In the genomic region with DNA sequence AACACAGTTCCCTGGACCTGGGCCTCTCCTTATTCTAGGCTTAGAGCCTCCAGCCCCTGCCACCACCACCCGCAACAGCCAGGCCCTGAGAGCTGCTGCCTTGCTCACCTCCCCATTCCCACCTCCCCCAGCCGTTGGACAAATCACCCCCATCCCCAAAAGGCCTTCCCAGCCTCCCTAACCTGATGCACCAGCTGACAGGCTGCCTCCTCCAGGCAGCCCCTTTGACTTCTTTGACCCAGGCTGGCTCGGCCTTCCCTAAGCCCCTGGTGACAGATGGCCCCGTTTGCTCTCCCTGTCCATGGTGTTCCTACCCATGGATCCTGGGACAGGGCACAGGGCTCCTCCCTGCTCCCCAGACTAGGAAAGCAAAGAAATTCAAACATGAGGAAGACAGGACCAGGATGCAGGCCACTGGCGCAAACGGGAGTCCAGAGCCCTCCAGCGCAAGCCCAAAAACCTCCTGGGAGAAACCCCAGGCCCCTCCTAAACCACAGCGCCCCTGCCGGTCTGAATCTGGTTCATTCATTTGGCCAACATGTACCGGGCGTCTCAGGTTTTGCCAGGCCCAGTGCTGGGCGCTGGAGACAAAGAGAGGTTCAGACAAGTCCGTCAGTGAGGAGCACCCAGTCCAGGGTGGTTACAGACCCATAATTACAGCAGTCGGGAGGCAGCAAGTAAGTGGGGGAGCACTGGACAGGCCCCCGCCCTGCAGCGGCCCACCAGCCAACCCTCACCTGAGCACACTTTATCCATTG, we compare ENCODE assay signal across 9 cellular contexts. TPM values are rescaled to one million over a fixed set of nuclear protein-coding genes. Genes with fewer than 3 reads are reported as not detected.
DNase-seq lines count a peak whose midpoint lies in the region; ATAC-seq, FAIRE-seq and TF ChIP-seq lines count a peak whose summit lies in the region.
"Had no signal": no experiment of that assay in that cellular context is flagged by ENCODE, and none has a peak within 500 bp of the region (broad histone marks: within the 10 kb centered on the region; RNA-seq: fewer than 3 reads in every experiment).

No MANE protein-coding gene starts in this region.

- DNase-seq in LNCaP clone FGC (ENCODE audit: low read depth) (no peak), chondrocyte (ENCODE audit: low spot score) (no peak), neural crest cell (ENCODE audit: low read depth, low spot score) (no peak), NCI-H2107 treated with DMSO at 0.1 percent for 48 hours (lab: John Stamatoyannopoulos, UW; ENCODE audit: unreplicated experiment) (no peak), transverse colon (no peak), kidney (no peak)
- DNase-seq: NCI-H187 had no signal

- ATAC-seq in GM21381 (IDR thresholded peaks at IDR 0.05; ENCODE audit: unreplicated experiment) = no peak

- TF ChIP-seq POLR2A in transverse colon (IDR thresholded peaks at IDR 0.05) = no peak

- no peak for FAIRE-seq in kidney (lab: Jason Lieb, UNC)

- WGBS in transverse colon (ENCODE audit: low coverage in 1 of 2), 2 donors = 89% methylated on average over 16 of the region's 16 CpGs; no CpG with 5 or more reads in 1 of the 2 donors

- H3K4me3 Mint-ChIP-seq in chondrocyte (ENCODE audit: unreplicated experiment) = peak overlapping the region; percentile 91
- H3K4me3 Mint-ChIP-seq in neural crest cell = peak overlapping the region; percentile 90

- H3K27me3 Mint-ChIP-seq in chondrocyte (ENCODE audit: low read depth) (no peaks in the 10 kb centered on the region), neural crest cell (ENCODE audit: low read depth) (peaks cover 20% of the 10 kb centered on the region)

- TF ChIP-seq CTCF in C4-2B (conservative IDR thresholded peaks at IDR 0.05) (no peak), LNCaP clone FGC (IDR thresholded peaks at IDR 0.05; ENCODE audit: control insufficient read depth, extremely low read depth, insufficient read depth) (no peak), chondrocyte (IDR thresholded peaks at IDR 0.05) (peak; percentile 35), neural crest cell (conservative IDR thresholded peaks at IDR 0.05) (no peak), transverse colon (IDR thresholded peaks at IDR 0.05) (no peak), kidney (IDR thresholded peaks at IDR 0.05; ENCODE audit: borderline replicate concordance, extremely low read depth, insufficient read depth) (no peak)

- H3K4me1 Mint-ChIP-seq in chondrocyte (ENCODE audit: low read depth) = peaks cover 39% of the 10 kb centered on the region
- H3K4me1 Mint-ChIP-seq in neural crest cell = peaks cover 28% of the 10 kb centered on the region

- H3K4me3 ChIP-seq in LNCaP clone FGC (ENCODE audit: low read depth, low read length) (peak overlapping the region; percentile 90), transverse colon (no peak overlapping the region), kidney (ENCODE audit: low read length in 2 of 2) (peak overlapping the region in 1 of 2 donors; percentile 62)

- H3K4me1 ChIP-seq in transverse colon (peaks cover 30 to 46% (median 37%) of the 10 kb centered on the region in 4 donors), kidney (ENCODE audit: control insufficient read depth in 1 of 2, insufficient read depth in 1 of 2, low read depth in 1 of 2, low read length in 2 of 2) (peaks cover 3 to 31% of the 10 kb centered on the region in 2 donors)

- intact Hi-C loops in transverse colon (cut with DNase I; ENCODE audit: low total_unique reads) (no loop called here), kidney (cut with DNase I) (no loop called here)

- H3K36me3 ChIP-seq in transverse colon = peaks cover 0 to 8% (median 0%) of the 10 kb centered on the region in 4 donors
- H3K36me3 ChIP-seq in kidney (ENCODE audit: control insufficient read depth in 1 of 2, insufficient read depth in 2 of 2, low read length in 2 of 2) = no peaks in the 10 kb centered on the region

- H3K9me3 Mint-ChIP-seq in chondrocyte (ENCODE audit: low read depth) (no peaks in the 10 kb centered on the region), neural crest cell (no peaks in the 10 kb centered on the region)

- in situ Hi-C loops in transverse colon (cut with MboI; ENCODE audit: low pct_ligation_motif_present in 1 of 4, low pct_unique_long_range_greater_than_20kb in 1 of 4, low sequenced_read_pairs in 3 of 4) = no loop called here

- H3K27ac ChIP-seq in C4-2B = peak overlapping the region; percentile 96
- no peak overlapping the region for H3K27ac ChIP-seq in transverse colon
- no peak overlapping the region for H3K27ac ChIP-seq in kidney (ENCODE audit: low read depth in 2 of 2, low read length in 2 of 2)

- no peaks in the 10 kb centered on the region for H3K9me3 ChIP-seq in transverse colon
- no peaks in the 10 kb centered on the region for H3K9me3 ChIP-seq in kidney (ENCODE audit: control insufficient read depth in 1 of 2, low read length in 2 of 2)

- peak overlapping the region in 1 of 2 donors; percentile 9 for H3K9ac ChIP-seq in kidney (ENCODE audit: low read length in 2 of 2)

- H3K27me3 ChIP-seq in transverse colon = no peaks in the 10 kb centered on the region

- H3K27ac Mint-ChIP-seq in chondrocyte (ENCODE audit: unreplicated experiment) (peak overlapping the region; percentile 32), neural crest cell (ENCODE audit: unreplicated experiment) (no peak overlapping the region)

- H3K36me3 Mint-ChIP-seq in chondrocyte (ENCODE audit: low read depth) (no peaks in the 10 kb centered on the region), neural crest cell (ENCODE audit: low read depth) (no peaks in the 10 kb centered on the region)

- TF ChIP-seq EP300 in transverse colon (IDR thresholded peaks at IDR 0.05; ENCODE audit: low read depth) = no peak

RNA-seq across cellular contexts. Expression of a gene that starts 2.4 kb away (rescaled TPM):
- total RNA-seq in chondrocyte (143 to 158 TPM (median 156 TPM) in 3 replicates), neural crest cell (179 and 191 TPM in 2 replicates), transverse colon (100 to 1,000 TPM in 3 of 4 donors, 10 to 100 TPM in 1; 85.4 to 310 (median 136) TPM), kidney (125 TPM)
- 70.6 TPM for polyA plus RNA-seq in kidney (ENCODE audit: insufficient read depth, low read depth, low replicate concordance)

RNA-seq across cellular contexts. Expression of a gene that starts 7.8 kb away (rescaled TPM):
- total RNA-seq in chondrocyte (2.1 to 2.8 TPM (median 2.6 TPM) in 3 replicates), neural crest cell (2.2 and 2.7 TPM in 2 replicates), transverse colon (10 to 100 TPM in 2 of 4 donors, 1 to 10 TPM in 2; 5.9 to 24.3 (median 11.7) TPM), kidney (10.0 TPM)
- polyA plus RNA-seq in kidney (ENCODE audit: insufficient read depth, low read depth, low replicate concordance) = 3.9 TPM

RNA-seq across cellular contexts. Expression of a gene that starts 40.2 kb away (rescaled TPM):
- 47.0 to 54.9 TPM (median 47.4 TPM) in 3 replicates for total RNA-seq in chondrocyte
- total RNA-seq in neural crest cell = 109 and 121 TPM in 2 replicates
- 100 to 1,000 TPM; 189 to 397 (median 203) TPM for total RNA-seq in transverse colon
- total RNA-seq in kidney = 65.7 TPM
- polyA plus RNA-seq in kidney (ENCODE audit: insufficient read depth, low read depth, low replicate concordance) = 124 TPM
